In the genomic region with DNA sequence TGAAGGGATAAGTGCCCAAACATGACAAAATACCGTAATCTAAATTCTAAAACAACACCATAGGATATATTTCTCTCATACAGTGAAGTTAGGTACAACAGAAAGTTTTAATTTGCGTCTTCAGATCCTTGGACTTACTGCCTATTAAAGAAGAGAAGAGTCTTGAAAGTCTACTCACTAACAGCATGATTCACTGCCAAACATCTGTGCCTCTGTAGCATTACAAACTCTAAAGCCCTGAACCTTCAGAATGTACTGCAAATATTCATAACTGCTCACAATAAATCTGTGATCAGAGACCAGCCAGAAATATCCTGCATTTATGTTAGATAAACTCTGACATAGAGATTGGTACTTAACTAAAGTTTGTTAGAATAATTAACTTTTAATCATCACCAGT, we compare ENCODE assay signal across 20 cellular contexts.
"Had no signal": no experiment of that assay in that cellular context is flagged by ENCODE, and none has a peak within 500 bp of the region (broad histone marks: within the 10 kb centered on the region; RNA-seq: fewer than 3 reads in every experiment).

No MANE protein-coding gene starts in this region.

- H3K4me1 ChIP-seq: stomach, suprapubic skin had no signal

- H3K9me3 Mint-ChIP-seq: activated CD4-positive, alpha-beta memory T cell treated with anti-CD3 and anti-CD28 coated beads for 36 hours; activated naive CD4-positive, alpha-beta T cell treated with anti-CD3 and anti-CD28 coated beads, Interleukin-2, amount 10 ng/mL, durations not matched to agents 7 days and 5 days; natural killer cell treated with Interleukin-12 subunit alpha and Interleukin-12 subunit beta and Interleukin-15 and Interleukin-18, amount 100 ng/mL, for 72 hours; stimulated activated memory B cell treated with anti-CD40 and anti-IgM and Interleukin-4, amounts not matched to agents 10 μg/mL and 1 μg/mL and 100 μg/mL, for 72 hours had no signal

- H3K36me3 Mint-ChIP-seq: activated CD4-positive, alpha-beta memory T cell treated with anti-CD3 and anti-CD28 coated beads for 36 hours; activated naive CD4-positive, alpha-beta T cell treated with anti-CD3 and anti-CD28 coated beads, Interleukin-2, amount 10 ng/mL, durations not matched to agents 7 days and 5 days; natural killer cell treated with Interleukin-12 subunit alpha and Interleukin-12 subunit beta and Interleukin-15 and Interleukin-18, amount 100 ng/mL, for 72 hours; stimulated activated memory B cell treated with anti-CD40 and anti-IgM and Interleukin-4, amounts not matched to agents 10 μg/mL and 1 μg/mL and 100 μg/mL, for 72 hours had no signal

- H3K27ac ChIP-seq: cardiac muscle cell, heart left ventricle, left ventricle myocardium inferior, pancreas, right lobe of liver, stomach, suprapubic skin, tibial nerve had no signal

- H3K27ac Mint-ChIP-seq: activated CD4-positive, alpha-beta memory T cell treated with anti-CD3 and anti-CD28 coated beads for 36 hours; activated naive CD4-positive, alpha-beta T cell treated with anti-CD3 and anti-CD28 coated beads, Interleukin-2, amount 10 ng/mL, durations not matched to agents 7 days and 5 days; natural killer cell treated with Interleukin-12 subunit alpha and Interleukin-12 subunit beta and Interleukin-15 and Interleukin-18, amount 100 ng/mL, for 72 hours; stimulated activated memory B cell treated with anti-CD40 and anti-IgM and Interleukin-4, amounts not matched to agents 10 μg/mL and 1 μg/mL and 100 μg/mL, for 72 hours; T-helper 17 cell had no signal

- H3K27me3 ChIP-seq: cardiac muscle cell, heart left ventricle, pancreas, right lobe of liver, stomach, suprapubic skin, tibial nerve had no signal

- DNase-seq: activated CD4-positive, alpha-beta memory T cell treated with anti-CD3 and anti-CD28 coated beads for 36 hours; activated CD4-positive, alpha-beta T cell treated with anti-CD3 and anti-CD28 coated beads for 48 hours; activated CD4-positive, CD25-positive, alpha-beta regulatory T cell; activated effector memory CD4-positive, alpha-beta T cell treated with anti-CD3 and anti-CD28 coated beads, Interleukin-2, amount 50 U/mL, for 16 hours; activated naive CD4-positive, alpha-beta T cell treated with anti-CD3 and anti-CD28 coated beads, Interleukin-2, amount 10 ng/mL, durations not matched to agents 7 days and 5 days; heart left ventricle; kidney glomerular epithelial cell; left ventricle myocardium inferior; pancreas; right lobe of liver; small intestine; stimulated activated CD4-positive, alpha-beta T cell treated with anti-CD3 and anti-CD28 coated beads, Interleukin-2, amount 100 ng/mL, for 24 hours; stomach; SW 1271; T-helper 17 cell had no signal

- H3K27me3 Mint-ChIP-seq: activated naive CD4-positive, alpha-beta T cell treated with anti-CD3 and anti-CD28 coated beads, Interleukin-2, amount 10 ng/mL, durations not matched to agents 7 days and 5 days; stimulated activated memory B cell treated with anti-CD40 and anti-IgM and Interleukin-4, amounts not matched to agents 10 μg/mL and 1 μg/mL and 100 μg/mL, for 72 hours had no signal

- H3K4me3 ChIP-seq: cardiac muscle cell, heart left ventricle, left ventricle myocardium inferior, pancreas, right lobe of liver, stomach, suprapubic skin, tibial nerve had no signal

- H3K4me1 Mint-ChIP-seq: activated naive CD4-positive, alpha-beta T cell treated with anti-CD3 and anti-CD28 coated beads, Interleukin-2, amount 10 ng/mL, durations not matched to agents 7 days and 5 days; stimulated activated memory B cell treated with anti-CD40 and anti-IgM and Interleukin-4, amounts not matched to agents 10 μg/mL and 1 μg/mL and 100 μg/mL, for 72 hours; T-helper 17 cell had no signal

- H3K9me3 ChIP-seq: heart left ventricle, left ventricle myocardium inferior, pancreas, right lobe of liver, stomach, suprapubic skin, tibial nerve had no signal

- H3K4me3 Mint-ChIP-seq: activated CD4-positive, alpha-beta memory T cell treated with anti-CD3 and anti-CD28 coated beads for 36 hours; activated naive CD4-positive, alpha-beta T cell treated with anti-CD3 and anti-CD28 coated beads, Interleukin-2, amount 10 ng/mL, durations not matched to agents 7 days and 5 days; natural killer cell treated with Interleukin-12 subunit alpha and Interleukin-12 subunit beta and Interleukin-15 and Interleukin-18, amount 100 ng/mL, for 72 hours; stimulated activated memory B cell treated with anti-CD40 and anti-IgM and Interleukin-4, amounts not matched to agents 10 μg/mL and 1 μg/mL and 100 μg/mL, for 72 hours; T-helper 17 cell had no signal

- H3K36me3 ChIP-seq: cardiac muscle cell, heart left ventricle, left ventricle myocardium inferior, pancreas, right lobe of liver, stomach, tibial nerve had no signal
